Comparison of ENCODE assay signal across 11 cellular contexts in genomic region chr5:1752881-1753280, GRCh38.
"Had no signal": no experiment of that assay in that cellular context is flagged by ENCODE, and none has a peak within 500 bp of the region (broad histone marks: within the 10 kb centered on the region; RNA-seq: fewer than 3 reads in every experiment).

No MANE protein-coding gene starts in this region.

- H3K36me3 ChIP-seq: breast epithelium, pancreas had no signal

- H3K4me3 ChIP-seq: breast epithelium, pancreas, smooth muscle cell had no signal

- DNase-seq: activated CD4-positive, alpha-beta T cell treated with anti-CD3 and anti-CD28 coated beads for 48 hours; activated T-cell treated with anti-CD3 and anti-CD28 coated beads, Interleukin-2, amount 50 U/mL, for 4 hours; foreskin keratinocyte; immature natural killer cell; mesendoderm; retina; T-helper 9 cell; trophoblast cell had no signal

- H3K4me3 Mint-ChIP-seq: activated T-cell treated with anti-CD3 and anti-CD28 coated beads, Interleukin-2, amount 50 U/mL, for 4 hours; immature natural killer cell had no signal

- H3K27ac Mint-ChIP-seq: immature natural killer cell had no signal

- H3K36me3 Mint-ChIP-seq: immature natural killer cell had no signal

- H3K4me1 Mint-ChIP-seq: immature natural killer cell had no signal

- H3K9me3 ChIP-seq: breast epithelium, pancreas had no signal

- H3K4me1 ChIP-seq: breast epithelium, foreskin keratinocyte, pancreas had no signal

- H3K9me3 Mint-ChIP-seq: activated T-cell treated with anti-CD3 and anti-CD28 coated beads, Interleukin-2, amount 50 U/mL, for 4 hours; immature natural killer cell had no signal

- ATAC-seq: activated T-cell treated with anti-CD3 and anti-CD28 coated beads, Interleukin-2, amount 50 U/mL, for 4 hours; foreskin keratinocyte; pancreas had no signal

- H3K27me3 ChIP-seq: foreskin keratinocyte, pancreas had no signal

- H3K27ac ChIP-seq: breast epithelium, foreskin keratinocyte, pancreas had no signal
